In genomic region chr3:166510382-166510781, GRCh38 we compare ENCODE assay signal across 15 cellular contexts.
DNase-seq lines count a peak whose midpoint lies in the region; ATAC-seq and TF ChIP-seq lines count a peak whose summit lies in the region.
"Had no signal": no experiment of that assay in that cellular context is flagged by ENCODE, and none has a peak within 500 bp of the region (broad histone marks: within the 10 kb centered on the region; RNA-seq: fewer than 3 reads in every experiment).

No MANE protein-coding gene starts in this region.

- peak overlapping the region; percentile 96 for H2AFZ ChIP-seq in GM23338

- H3K9me2 ChIP-seq in GM23338 (ENCODE audit: insufficient read depth): peaks cover 5% of the 10 kb centered on the region; the same call in 1 of the 2 replicates

- TF ChIP-seq CTCF in GM23338 (conservative IDR thresholded peaks at IDR 0.05; ENCODE audit: low read depth in 2 of 2): no peak
- no peak for TF ChIP-seq CTCF in WERI-Rb-1 (IDR thresholded peaks at IDR 0.05; ENCODE audit: low read depth, low read length)
- no peak for TF ChIP-seq CTCF in nephron progenitor cell (IDR thresholded peaks at IDR 0.05)

- DNase-seq in GM23338 (ENCODE audit: low spot score): peak; percentile 50
- peak; percentile 92 for DNase-seq in NCI-H82 (lab: John Stamatoyannopoulos, UW)
- peak; percentile 60 for DNase-seq in WERI-Rb-1
- DNase-seq in nephron progenitor cell: peak; percentile 27
- no peak for DNase-seq in NCI-H2081 (lab: John Stamatoyannopoulos, UW)
- DNase-seq in middle frontal gyrus (ENCODE audit: extremely low spot score, low spot score): no peak
- DNase-seq: BE2C; CD4-positive, alpha-beta memory T cell; HCEC 1CT; Kasumi-1; NCI-H2029; NCI-H2227 treated with DMSO at 0.1 percent for 48 hours; NCI-H526 treated with DMSO at 0.1 percent for 48 hours had no signal

- no peaks in the 10 kb centered on the region for H3K27me3 Mint-ChIP-seq in GM23338 (ENCODE audit: insufficient read depth, low read depth, poor library complexity)
- no peaks in the 10 kb centered on the region for H3K27me3 Mint-ChIP-seq in nephron progenitor cell (ENCODE audit: low read depth, poor library complexity)
- H3K27me3 Mint-ChIP-seq: CD4-positive, alpha-beta memory T cell had no signal

- H4K20me1 ChIP-seq in GM23338 (replicated peaks; ENCODE audit: insufficient read depth): no peaks in the 10 kb centered on the region

- H3K4me1 ChIP-seq in GM23338 (ENCODE audit: insufficient read depth): no peaks in the 10 kb centered on the region
- H3K4me1 ChIP-seq: BE2C, SJSA1 had no signal

- H3K36me3 Mint-ChIP-seq in GM23338 (ENCODE audit: low read depth) (peaks cover 26% of the 10 kb centered on the region), nephron progenitor cell (ENCODE audit: low read depth) (peaks cover 3% of the 10 kb centered on the region)
- H3K36me3 Mint-ChIP-seq: CD4-positive, alpha-beta memory T cell had no signal

- H3K4me3 Mint-ChIP-seq in GM23338: no peak overlapping the region
- no peak overlapping the region for H3K4me3 Mint-ChIP-seq in nephron progenitor cell
- H3K4me3 Mint-ChIP-seq: CD4-positive, alpha-beta memory T cell had no signal

- no peak overlapping the region for H3K27ac Mint-ChIP-seq in GM23338
- H3K27ac Mint-ChIP-seq in nephron progenitor cell: no peak overlapping the region
- H3K27ac Mint-ChIP-seq: CD4-positive, alpha-beta memory T cell had no signal

- H3K4me3 ChIP-seq in GM23338: no peak overlapping the region
- no peak overlapping the region for H3K4me3 ChIP-seq in WERI-Rb-1 (ENCODE audit: low read depth, low read length)
- H3K4me3 ChIP-seq: SJSA1 had no signal

- no peak overlapping the region for H3K4me2 ChIP-seq in GM23338

- peak; percentile 46; the same call in 2 of the 3 replicates for ATAC-seq in GM23338
- no peak for ATAC-seq in HG03565 (IDR thresholded peaks at IDR 0.05; ENCODE audit: unreplicated experiment)

- peaks cover 34% of the 10 kb centered on the region for H3K9me3 Mint-ChIP-seq in GM23338
- H3K9me3 Mint-ChIP-seq in nephron progenitor cell: peaks cover 23% of the 10 kb centered on the region

- H3F3A ChIP-seq in GM23338 (replicated peaks; ENCODE audit: low read depth): no peaks in the 10 kb centered on the region

- H3K27ac ChIP-seq in GM23338 (ENCODE audit: low read depth) (no peak overlapping the region), WERI-Rb-1 (no peak overlapping the region)
- H3K27ac ChIP-seq: SJSA1 had no signal

- no peaks in the 10 kb centered on the region for H3K9me3 ChIP-seq in WERI-Rb-1 (ENCODE audit: severe bottlenecking)
- H3K9me3 ChIP-seq: BE2C, SJSA1 had no signal

- H3K27me3 ChIP-seq in GM23338 (ENCODE audit: insufficient read depth) (no peaks in the 10 kb centered on the region), WERI-Rb-1 (ENCODE audit: insufficient read depth, low read depth, severe bottlenecking) (no peaks in the 10 kb centered on the region)
- H3K27me3 ChIP-seq: BE2C, SJSA1 had no signal

- H3K36me3 ChIP-seq in GM23338 (ENCODE audit: insufficient read depth): no peaks in the 10 kb centered on the region; the same call in 1 of the 2 replicates
- H3K36me3 ChIP-seq in WERI-Rb-1: no peaks in the 10 kb centered on the region
- H3K36me3 ChIP-seq: BE2C, SJSA1 had no signal

- no peaks in the 10 kb centered on the region for H3K79me2 ChIP-seq in GM23338 (replicated peaks; ENCODE audit: insufficient read depth)

- peaks cover 2% of the 10 kb centered on the region; the same call in 1 of the 3 replicates for H3K4me1 Mint-ChIP-seq in GM23338
- H3K4me1 Mint-ChIP-seq in nephron progenitor cell: peaks cover 6% of the 10 kb centered on the region
- H3K4me1 Mint-ChIP-seq: CD4-positive, alpha-beta memory T cell had no signal

TF ChIP-seq in GM23338, 12 proteins besides CTCF, POLR2A, EP300 and RAD21:
- TF ChIP-seq EZH2 (IDR thresholded peaks at IDR 0.05; ENCODE audit: low read depth, unreplicated experiment): no peak
- TF ChIP-seq STAT1 (IDR thresholded peaks at IDR 0.05; ENCODE audit: unreplicated experiment): no peak
- no peak for TF ChIP-seq REST (IDR thresholded peaks at IDR 0.05; ENCODE audit: unreplicated experiment)

Comparison
In these comparisons a context has a peak if more than half of its experiments do, and no peak if none do; other contexts are left out.
1. DNase-seq: peak in GM23338 (single experiment), NCI-H82 (single experiment), WERI-Rb-1 (single experiment) and nephron progenitor cell (single experiment); none in NCI-H2081 (0 of 2) and middle frontal gyrus (single experiment).